In the genomic region with DNA sequence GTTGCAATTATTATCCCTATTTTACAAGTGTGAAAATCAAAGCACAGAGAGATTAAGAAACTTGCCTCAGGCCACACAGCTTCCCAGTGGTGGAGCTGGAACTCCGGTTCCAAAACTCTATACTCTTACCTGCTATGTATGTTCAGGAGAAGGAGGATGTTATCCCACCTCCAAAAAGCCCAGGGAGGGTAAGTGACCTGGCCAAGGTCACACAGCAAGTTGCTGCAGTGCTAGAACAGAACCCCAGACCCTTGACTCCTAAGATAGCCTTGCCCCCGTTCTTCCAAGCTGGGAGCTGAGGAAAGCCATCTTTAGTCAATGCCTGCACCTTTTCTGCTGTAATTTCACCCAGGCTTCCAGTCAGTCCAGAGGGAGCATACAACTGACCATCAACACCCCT, we compare ENCODE assay signal across 1 cellular context.
TF ChIP-seq lines count a peak whose summit lies in the region.

No MANE protein-coding gene starts in this region.

TF ChIP-seq in HepG2, 621 proteins besides CTCF, POLR2A, EP300 and RAD21:
- TF ChIP-seq STAG1 (CRISPR knock-in tag; IDR thresholded peaks at IDR 0.05) (no peak), ZNF768 (CRISPR knock-in tag; IDR thresholded peaks at IDR 0.05) (peak; percentile 66; the same call in 1 of the 2 replicates), HNF4A (CRISPR knock-in tag; IDR thresholded peaks at IDR 0.05) (no peak)
- TF ChIP-seq, protein P1, sequence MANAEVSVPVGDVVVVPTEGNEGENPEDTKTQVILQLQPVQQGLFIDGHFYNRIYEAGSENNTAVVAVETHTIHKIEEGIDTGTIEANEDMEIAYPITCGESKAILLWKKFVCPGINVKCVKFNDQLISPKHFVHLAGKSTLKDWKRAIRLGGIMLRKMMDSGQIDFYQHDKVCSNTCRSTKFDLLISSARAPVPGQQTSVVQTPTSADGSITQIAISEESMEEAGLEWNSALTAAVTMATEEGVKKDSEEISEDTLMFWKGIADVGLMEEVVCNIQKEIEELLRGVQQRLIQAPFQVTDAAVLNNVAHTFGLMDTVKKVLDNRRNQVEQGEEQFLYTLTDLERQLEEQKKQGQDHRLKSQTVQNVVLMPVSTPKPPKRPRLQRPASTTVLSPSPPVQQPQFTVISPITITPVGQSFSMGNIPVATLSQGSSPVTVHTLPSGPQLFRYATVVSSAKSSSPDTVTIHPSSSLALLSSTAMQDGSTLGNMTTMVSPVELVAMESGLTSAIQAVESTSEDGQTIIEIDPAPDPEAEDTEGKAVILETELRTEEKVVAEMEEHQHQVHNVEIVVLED (CRISPR knock-in tag; IDR thresholded peaks at IDR 0.05; ENCODE audit: borderline replicate concordance): no peak
